13 cellular contexts compared by ENCODE assay signal in genomic region chr14:38405851-38406630, GRCh38.
A peak's percentile ranks its signal among the peaks of the same experiment; 100 is the strongest.
DNase-seq lines count a peak whose midpoint lies in the region; ATAC-seq and TF ChIP-seq lines count a peak whose summit lies in the region.
"Had no signal": no experiment of that assay in that cellular context is flagged by ENCODE, and none has a peak within 500 bp of the region (broad histone marks: within the 10 kb centered on the region; RNA-seq: fewer than 3 reads in every experiment).

No MANE protein-coding gene starts in this region.

- no peak overlapping the region for H3K4me2 ChIP-seq in osteoblast (ENCODE audit: insufficient read depth, low read length)

- DNase-seq in GM03348 (ENCODE audit: low spot score), result peak; percentile 27
- peak; percentile 49 to 52 for DNase-seq in NCI-H187 (lab: John Stamatoyannopoulos, UW)
- DNase-seq in astrocyte of the spinal cord (ENCODE audit: low read depth, low spot score), result peak; percentile 34
- no peak for DNase-seq in osteoblast (ENCODE audit: insufficient read length, low spot score, missing footprints)
- no peak for DNase-seq in epidermal melanocyte (ENCODE audit: insufficient read length, low spot score)
- DNase-seq in GOT3 (lab: John Stamatoyannopoulos, UW), result no peak
- no peak for DNase-seq in activated CD4-positive, alpha-beta T cell treated with anti-CD3 and anti-CD28 coated beads, Interleukin-2, amount 50 U/mL, for 4 hours
- DNase-seq: activated CD8-positive, alpha-beta memory T cell treated with anti-CD3 and anti-CD28 coated beads, Interleukin-2, amount 50 U/mL, for 48 hours; cerebellar nuclear complex; hypothalamus; NCI-H2029; testis had no signal

- H4K20me1 ChIP-seq in osteoblast (ENCODE audit: insufficient read depth, low read length), result no peaks in the 10 kb centered on the region

- H3K4me3 ChIP-seq in astrocyte of the spinal cord (ENCODE audit: low read depth, low read length) (no peak overlapping the region), osteoblast (ENCODE audit: insufficient read depth, low read length) (no peak overlapping the region)
- H3K4me3 ChIP-seq: testis had no signal

- H3K27ac ChIP-seq in osteoblast (ENCODE audit: low read depth, low read length), result peak overlapping the region; percentile 58
- H3K27ac ChIP-seq: testis had no signal

- H3K4me1 ChIP-seq in osteoblast (ENCODE audit: insufficient read depth, low read length), result peaks cover 7% of the 10 kb centered on the region
- H3K4me1 ChIP-seq: testis had no signal

- TF ChIP-seq CTCF in astrocyte of the spinal cord (IDR thresholded peaks at IDR 0.05; ENCODE audit: low read depth, low read length) (no peak), osteoblast (IDR thresholded peaks at IDR 0.05; ENCODE audit: extremely low read depth, low read depth, low read length) (no peak)

- H3K79me2 ChIP-seq in osteoblast (ENCODE audit: insufficient read depth, low read length), result no peaks in the 10 kb centered on the region

- H3K27me3 ChIP-seq in osteoblast (ENCODE audit: insufficient read depth, low read length), result no peaks in the 10 kb centered on the region
- H3K27me3 ChIP-seq: testis had no signal

- in situ Hi-C loops in astrocyte of the spinal cord (cut with HindIII; ENCODE audit: low sequenced_read_pairs), result no loop called here

- ATAC-seq in GM19455 (IDR thresholded peaks at IDR 0.05; ENCODE audit: unreplicated experiment), result no peak

- no peaks in the 10 kb centered on the region for H3K36me3 ChIP-seq in osteoblast (ENCODE audit: insufficient read depth, low read length)

- H2AFZ ChIP-seq in osteoblast (ENCODE audit: low read length), result no peak overlapping the region

- H3K9me3 ChIP-seq in osteoblast (ENCODE audit: low read depth, low read length), result no peaks in the 10 kb centered on the region
- H3K9me3 ChIP-seq: testis had no signal

Comparison
In these comparisons a context has a peak if more than half of its experiments do, and no peak if none do; other contexts are left out.
1. DNase-seq: peak in GM03348 (single experiment), NCI-H187 (2 of 2) and astrocyte of the spinal cord (single experiment); none in osteoblast (single experiment), epidermal melanocyte (single experiment), GOT3 (single experiment) and activated CD4-positive, alpha-beta T cell treated with anti-CD3 and anti-CD28 coated beads, Interleukin-2, amount 50 U/mL, for 4 hours (0 of 2).